Comparison of ENCODE assay signal across 13 cellular contexts in the genomic region with DNA sequence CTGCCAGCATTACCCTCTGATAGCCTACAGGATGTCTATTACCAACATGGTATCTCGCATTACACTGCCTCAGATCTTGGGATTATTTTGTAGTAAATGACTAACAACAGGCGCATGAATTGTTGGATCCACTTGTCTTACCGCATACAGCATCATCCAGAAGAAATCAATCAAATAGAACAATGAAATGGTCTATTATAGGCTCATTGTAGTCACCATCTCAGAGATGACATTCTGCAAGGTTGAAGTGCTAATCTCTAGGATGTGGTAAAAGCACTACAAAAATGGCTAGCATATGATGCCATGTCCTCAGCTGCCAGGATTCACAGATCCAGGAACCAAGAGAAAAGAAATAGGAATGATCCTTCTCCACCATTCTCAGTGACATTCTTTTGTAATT. TPM values are rescaled to one million over a fixed set of nuclear protein-coding genes. Genes with fewer than 3 reads are reported as not detected.
DNase-seq lines count a peak whose midpoint lies in the region; ATAC-seq and TF ChIP-seq lines count a peak whose summit lies in the region.
"Had no signal": no experiment of that assay in that cellular context is flagged by ENCODE, and none has a peak within 500 bp of the region (broad histone marks: within the 10 kb centered on the region; RNA-seq: fewer than 3 reads in every experiment).

No MANE protein-coding gene starts in this region.

- 90 to 96% methylated on average over 3 of the region's 3 CpGs for WGBS in body of pancreas, 2 donors

- H3K27me3 ChIP-seq in body of pancreas, result no peaks in the 10 kb centered on the region

- H3K4me1 Mint-ChIP-seq in naive B cell, result peaks cover 23 to 35% (median 27%) of the 10 kb centered on the region in 3 donors
- H3K4me1 Mint-ChIP-seq: activated naive CD4-positive, alpha-beta T cell treated with anti-CD3 and anti-CD28 coated beads, Interleukin-2, amount 50 U/mL, for 24 hours had no signal

- peak overlapping the region in 7 of 8 donors; percentile 42 to 80 (median 74) for H3K4me3 Mint-ChIP-seq in naive B cell
- H3K4me3 Mint-ChIP-seq: activated naive CD4-positive, alpha-beta T cell treated with anti-CD3 and anti-CD28 coated beads, Interleukin-2, amount 50 U/mL, for 24 hours; natural killer cell treated with Interleukin-12 subunit alpha and Interleukin-12 subunit beta and Interleukin-15 and Interleukin-18, amount 100 ng/mL, for 72 hours had no signal

- TF ChIP-seq CTCF in GM12864 (IDR thresholded peaks at IDR 0.05; ENCODE audit: low read depth, low read length, missing control alignments) (no peak), GM20000 (IDR thresholded peaks at IDR 0.05; ENCODE audit: extremely low read depth, missing control alignments) (no peak), body of pancreas (IDR thresholded peaks at IDR 0.05) (no peak)

- peak overlapping the region; percentile 83 to 97 (median 94) for H3K27ac Mint-ChIP-seq in naive B cell
- H3K27ac Mint-ChIP-seq: activated naive CD4-positive, alpha-beta T cell treated with anti-CD3 and anti-CD28 coated beads, Interleukin-2, amount 50 U/mL, for 24 hours; natural killer cell treated with Interleukin-12 subunit alpha and Interleukin-12 subunit beta and Interleukin-15 and Interleukin-18, amount 100 ng/mL, for 72 hours had no signal

- TF ChIP-seq POLR2A in body of pancreas (IDR thresholded peaks at IDR 0.05), result no peak

- peaks cover 0 to 2% (median 0%) of the 10 kb centered on the region in 7 donors for H3K9me3 Mint-ChIP-seq in naive B cell
- H3K9me3 Mint-ChIP-seq: activated naive CD4-positive, alpha-beta T cell treated with anti-CD3 and anti-CD28 coated beads, Interleukin-2, amount 50 U/mL, for 24 hours; natural killer cell treated with Interleukin-12 subunit alpha and Interleukin-12 subunit beta and Interleukin-15 and Interleukin-18, amount 100 ng/mL, for 72 hours had no signal

- H3K36me3 ChIP-seq in body of pancreas (replicated peaks in 1 of 2; ENCODE audit: insufficient read depth in 1 of 2, low read depth in 2 of 2), result peaks cover 0 to 1% of the 10 kb centered on the region in 2 donors

- no peak for DNase-seq in GM12864 (ENCODE audit: low read depth)
- peak; percentile 5 for DNase-seq in GM20000 (ENCODE audit: low spot score)
- no peak for DNase-seq in naive B cell
- no peak for DNase-seq in sciatic nerve (ENCODE audit: low spot score)
- no peak for DNase-seq in body of pancreas
- DNase-seq in DMS53 (lab: John Stamatoyannopoulos, UW), result no peak
- DNase-seq in foreskin melanocyte, result no peak
- DNase-seq: activated CD4-positive, alpha-beta T cell treated with anti-CD3 and anti-CD28 coated beads for 48 hours; mammary epithelial cell; NCI-H2171 had no signal

- H3K4me1 ChIP-seq in body of pancreas, result no peaks in the 10 kb centered on the region

- H3K4me3 ChIP-seq in GM12864 (ENCODE audit: low read depth, low read length), result peak overlapping the region; percentile 11; the same call in 1 of the 2 replicates
- H3K4me3 ChIP-seq in body of pancreas, result no peak overlapping the region

- ATAC-seq in HG03354 (IDR thresholded peaks at IDR 0.05; ENCODE audit: poor library complexity, severe bottlenecking, unreplicated experiment) (peak; percentile 18), naive B cell (ENCODE audit: low read depth in 2 of 2) (no peak), sciatic nerve (no peak), body of pancreas (no peak)
- ATAC-seq: natural killer cell treated with Interleukin-12 subunit alpha and Interleukin-12 subunit beta and Interleukin-15 and Interleukin-18, amount 100 ng/mL, for 72 hours had no signal

- H3K9me3 ChIP-seq in body of pancreas, result no peaks in the 10 kb centered on the region

- no peaks in the 10 kb centered on the region for H3K27me3 Mint-ChIP-seq in naive B cell
- H3K27me3 Mint-ChIP-seq: activated naive CD4-positive, alpha-beta T cell treated with anti-CD3 and anti-CD28 coated beads, Interleukin-2, amount 50 U/mL, for 24 hours; natural killer cell treated with Interleukin-12 subunit alpha and Interleukin-12 subunit beta and Interleukin-15 and Interleukin-18, amount 100 ng/mL, for 72 hours had no signal

- intact Hi-C loops in sciatic nerve (cut with DNase I) (no loop called here), body of pancreas (cut with DNase I) (no loop called here)

- H3K36me3 Mint-ChIP-seq in naive B cell, result peaks cover 0 to 8% of the 10 kb centered on the region in 2 donors

- H3K27ac ChIP-seq in body of pancreas, result no peak overlapping the region

RNA-seq across cellular contexts. Expression of gene WASHC3, which starts 52.0 kb away (rescaled TPM):
- 100 to 1,000 TPM in 5 of 6 donors, 10 to 100 TPM in 1; 77.8 to 146 (median 122) TPM for polyA plus RNA-seq in naive B cell (ENCODE audit: low read depth in 6 of 6)
- total RNA-seq in sciatic nerve, result 55.6 TPM
- total RNA-seq in body of pancreas, result 10 to 100 TPM; 18.5 to 32.7 TPM
